8 cellular contexts compared by ENCODE assay signal in genomic region chr13:44273991-44274810, GRCh38.
A peak's percentile ranks its signal among the peaks of the same experiment; 100 is the strongest.
DNase-seq lines count a peak whose midpoint lies in the region; ATAC-seq and TF ChIP-seq lines count a peak whose summit lies in the region.

No MANE protein-coding gene starts in this region.

- no peaks in the 10 kb centered on the region for H3K9me3 ChIP-seq in gastroesophageal sphincter
- H3K9me3 ChIP-seq in smooth muscle cell (replicated peaks; ENCODE audit: low read depth) = no peaks in the 10 kb centered on the region

- H3K4me2 ChIP-seq in smooth muscle cell = peak overlapping the region; percentile 54

- no peak for TF ChIP-seq POLR2A in gastroesophageal sphincter (IDR thresholded peaks at IDR 0.05)

- H3K4me1 ChIP-seq in gastroesophageal sphincter = peaks cover 15 to 62% (median 29%) of the 10 kb centered on the region in 3 donors
- peaks cover 10% of the 10 kb centered on the region for H3K4me1 ChIP-seq in smooth muscle cell (ENCODE audit: low read depth)

- peaks cover 5% of the 10 kb centered on the region for H3F3A ChIP-seq in smooth muscle cell (ENCODE audit: low read depth)

- TF ChIP-seq CTCF in gastroesophageal sphincter (IDR thresholded peaks at IDR 0.05) (no peak), smooth muscle cell (IDR thresholded peaks at IDR 0.05; ENCODE audit: borderline replicate concordance, insufficient read depth, poor library complexity, severe bottlenecking) (no peak)

- 27 to 30% methylated on average over 6 of the region's 6 CpGs for WGBS in gastroesophageal sphincter (ENCODE audit: low coverage in 1 of 2), 2 donors
- WGBS in smooth muscle cell (ENCODE audit: low lambda C conversion rate) = 88% methylated on average over 6 of the region's 6 CpGs

- no peak overlapping the region for H3K9ac ChIP-seq in smooth muscle cell (ENCODE audit: low read depth)

- H3K27ac ChIP-seq in gastroesophageal sphincter = peak overlapping the region; percentile 80 to 99 (median 88)
- peak overlapping the region; percentile 31 for H3K27ac ChIP-seq in smooth muscle cell (ENCODE audit: low read depth)

- peak; percentile 78 for ATAC-seq in GM19463 (IDR thresholded peaks at IDR 0.05; ENCODE audit: unreplicated experiment)
- peak; percentile 91 for ATAC-seq in HG03558 (IDR thresholded peaks at IDR 0.05; ENCODE audit: extremely low read depth, unreplicated experiment)
- ATAC-seq in gastroesophageal sphincter = peak; percentile 79

- H3K79me2 ChIP-seq in smooth muscle cell (ENCODE audit: low read depth) = no peaks in the 10 kb centered on the region

- TF ChIP-seq EP300 in gastroesophageal sphincter (IDR thresholded peaks at IDR 0.05) = peak; percentile 12

- no peaks in the 10 kb centered on the region for H4K20me1 ChIP-seq in smooth muscle cell (ENCODE audit: low read depth)

- no peak overlapping the region for H2AFZ ChIP-seq in smooth muscle cell (ENCODE audit: low read depth)

- DNase-seq in DMS53 treated with DMSO at 0.1 percent for 48 hours (lab: John Stamatoyannopoulos, UW; ENCODE audit: unreplicated experiment) = peak; percentile 44
- DNase-seq in activated T-cell treated with anti-CD3 and anti-CD28 coated beads for 4 hours = peak; percentile 11
- DNase-seq in smooth muscle cell (lab: John Stamatoyannopoulos, UW; ENCODE audit: unreplicated experiment) = no peak
- no peak for DNase-seq in DMS 273 (lab: John Stamatoyannopoulos, UW; ENCODE audit: unreplicated experiment)
- DNase-seq in GF-D8 (lab: John Stamatoyannopoulos, UW) = no peak

- H3K36me3 ChIP-seq in gastroesophageal sphincter (no peaks in the 10 kb centered on the region), smooth muscle cell (ENCODE audit: low read depth) (no peaks in the 10 kb centered on the region)

- H3K27me3 ChIP-seq in gastroesophageal sphincter (no peaks in the 10 kb centered on the region), smooth muscle cell (ENCODE audit: low read depth) (no peaks in the 10 kb centered on the region)

- H3K4me3 ChIP-seq in gastroesophageal sphincter = peak overlapping the region; percentile 10 to 13
- no peak overlapping the region for H3K4me3 ChIP-seq in smooth muscle cell

Comparison
In these comparisons a context has a peak if more than half of its experiments do, and no peak if none do; other contexts are left out.
1. DNase-seq: peak in DMS53 treated with DMSO at 0.1 percent for 48 hours (single experiment) and activated T-cell treated with anti-CD3 and anti-CD28 coated beads for 4 hours (single experiment); none in smooth muscle cell (single experiment), DMS 273 (single experiment) and GF-D8 (single experiment).
2. Peak in every context shown above with its lines, with median percentiles within 50 percentile points of each other: ATAC-seq.